Comparison of ENCODE assay signal across 9 cellular contexts in the genomic region with DNA sequence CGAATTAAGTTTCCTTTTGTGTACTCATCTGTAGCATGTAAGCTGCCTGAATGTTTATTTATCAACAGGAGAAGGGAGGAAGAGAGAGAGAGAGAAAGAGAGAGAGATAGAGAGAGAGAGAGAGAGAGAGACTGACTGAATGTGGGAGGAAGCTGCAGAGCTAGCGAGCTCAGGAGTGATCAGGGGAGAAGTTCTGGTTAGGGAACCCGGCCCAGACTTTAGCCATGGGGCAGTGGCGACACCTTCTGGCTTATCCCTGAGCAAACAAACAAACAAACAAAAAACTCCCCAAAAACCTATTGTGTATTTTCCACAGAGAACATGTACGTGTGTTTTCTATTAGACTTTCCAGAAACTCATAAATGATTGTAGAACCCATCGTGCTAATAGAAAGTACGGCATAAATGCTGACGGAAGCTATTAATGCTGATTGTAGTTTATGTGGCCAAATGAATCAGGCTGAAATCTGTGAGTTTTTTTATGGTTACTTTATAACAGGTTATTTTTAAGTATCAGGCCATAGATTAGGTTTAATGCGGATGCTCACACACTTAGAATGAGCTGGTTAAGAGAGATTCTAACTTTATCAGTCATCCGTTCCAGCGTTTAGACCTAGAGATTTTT.
DNase-seq lines count a peak whose midpoint lies in the region; ATAC-seq, FAIRE-seq and TF ChIP-seq lines count a peak whose summit lies in the region.
"Had no signal": no experiment of that assay in that cellular context is flagged by ENCODE, and none has a peak within 500 bp of the region (broad histone marks: within the 10 kb centered on the region; RNA-seq: fewer than 3 reads in every experiment).

No MANE protein-coding gene starts in this region.

- peak; percentile 63 to 73; a peak in 5 of 6 replicates for ATAC-seq in A549
- ATAC-seq in left lung, result peak; percentile 72
- no peak for ATAC-seq in HG02981 (IDR thresholded peaks at IDR 0.05; ENCODE audit: unreplicated experiment)

- no peaks in the 10 kb centered on the region for H3K27me3 ChIP-seq in left lung

- DNase-seq in A549 (ENCODE audit: low read depth in 1 of 2, low spot score in 1 of 2) (peak; percentile 4 to 33), MV-4-11 (lab: John Stamatoyannopoulos, UW) (peak; percentile 56), cerebellum (ENCODE audit: low spot score) (peak; percentile 50), left lung (peak in 1 of 2 donors; percentile 65)
- peak; percentile 18 to 48 for DNase-seq in stimulated activated CD4-positive, alpha-beta T cell treated with anti-CD3 and anti-CD28 coated beads, Interleukin-4, amount 100 ng/mL, for 4 hours

- intact Hi-C loops in left lung (cut with DNase I), result loop anchor here in 1 of 2 donors (10.0 kb wide), 1 partner anchor 1288 kb away; no protein-coding TSS in a partner anchor

- TF ChIP-seq RAD21 in A549 (conservative IDR thresholded peaks at IDR 0.05 in 1 of 2, IDR thresholded peaks at IDR 0.05 in 1 of 2), result peak; percentile 75 to 76

- H3K4me1 ChIP-seq in A549 (no peaks in the 10 kb centered on the region), left lung (no peaks in the 10 kb centered on the region)

- POLR2A ChIA-PET in A549 (lab: Yijun Ruan, JAX), result no interaction called here

- H3K4me2 ChIP-seq in A549, result no peak overlapping the region

- H3K4me3 ChIP-seq in A549 (no peak overlapping the region), GM12875 (ENCODE audit: low read depth, low read length) (no peak overlapping the region), WI38 (ENCODE audit: low read depth, low read length) (no peak overlapping the region), left lung (no peak overlapping the region)
- H3K4me3 ChIP-seq: skin epidermis had no signal

- H3K27ac ChIP-seq in A549, result no peak overlapping the region
- no peak overlapping the region for H3K27ac ChIP-seq in left lung

- FAIRE-seq in A549 (lab: Jason Lieb, UNC), result no peak

- no peak for TF ChIP-seq EP300 in A549 (IDR thresholded peaks at IDR 0.05)

- CTCF ChIA-PET in A549 (lab: Yijun Ruan, JAX), result interaction anchor here (0.7 to 5.5 kb wide), 23 partner anchors 8 to 1447 kb away, joined by 3 to 38 read pairs (median 4); no protein-coding TSS in a partner anchor

- WGBS in A549 (ENCODE audit: missing lambda C conversion rate), result 34% methylated on average over 11 of the region's 11 CpGs

- TF ChIP-seq CTCF in A549 (IDR thresholded peaks at IDR 0.05) (peak; percentile 56), GM12875 (IDR thresholded peaks at IDR 0.05; ENCODE audit: borderline replicate concordance, insufficient read depth, low read depth, low read length) (peak; percentile 69), WI38 (IDR thresholded peaks at IDR 0.05; ENCODE audit: low read depth, low read length) (peak; percentile 47), left lung (IDR thresholded peaks at IDR 0.05) (peak; percentile 26 to 42)

- H3K36me3 ChIP-seq in left lung, result no peaks in the 10 kb centered on the region

- H3K9me3 ChIP-seq in A549 (no peaks in the 10 kb centered on the region), left lung (no peaks in the 10 kb centered on the region)

- no peak for TF ChIP-seq POLR2A in A549 (IDR thresholded peaks at IDR 0.05; ENCODE audit: low read length)

TF ChIP-seq in A549, 52 proteins besides CTCF, POLR2A, EP300 and RAD21:
- peak; percentile 71 for TF ChIP-seq MAFK (IDR thresholded peaks at IDR 0.05; ENCODE audit: partially characterized antibody)
- TF ChIP-seq KDM5A (IDR thresholded peaks at IDR 0.05), result no peak
- TF ChIP-seq SMC3 (IDR thresholded peaks at IDR 0.05), result peak; percentile 61
